8 cellular contexts compared by ENCODE assay signal in the genomic region with DNA sequence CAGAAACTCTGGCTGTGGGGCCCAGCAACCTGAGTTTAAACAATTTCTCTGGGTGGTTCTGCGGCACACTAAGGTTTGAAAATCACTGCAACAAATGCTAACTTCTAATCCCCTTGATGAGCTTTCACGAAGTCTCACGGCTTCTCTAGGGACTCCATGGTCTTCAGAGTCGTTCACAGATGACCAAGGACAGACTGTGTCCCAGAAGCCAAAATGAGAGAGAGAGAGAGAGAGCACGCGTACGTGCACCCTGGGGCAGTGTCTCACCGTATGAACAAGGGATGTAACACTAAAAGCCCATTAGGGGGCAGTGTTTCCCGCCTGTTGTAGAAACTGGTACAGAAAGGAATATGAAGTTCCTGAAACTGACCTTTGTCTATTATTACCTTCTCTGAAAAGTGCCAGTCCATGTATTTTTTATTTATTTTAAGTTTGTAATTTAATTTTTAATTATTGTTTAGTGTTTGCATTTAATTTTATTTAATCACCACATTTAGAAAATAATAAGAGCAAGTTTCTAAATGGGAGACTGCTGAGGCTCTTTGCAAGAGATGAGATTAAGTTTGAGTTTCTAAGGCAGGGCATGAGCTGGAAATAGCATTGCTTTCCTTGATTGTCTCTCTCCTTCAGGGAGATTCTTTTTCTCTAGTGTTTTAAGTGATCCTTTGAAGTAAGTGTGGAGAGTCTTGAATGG. TPM values are rescaled to one million over a fixed set of nuclear protein-coding genes. Genes with fewer than 3 reads are reported as not detected.
DNase-seq lines count a peak whose midpoint lies in the region; ATAC-seq and TF ChIP-seq lines count a peak whose summit lies in the region.

No MANE protein-coding gene starts in this region.

- H3K4me3 ChIP-seq in dorsolateral prefrontal cortex (peak overlapping the region in 51 of 59 donors; percentile 0 to 89 (median 80)), lung (no peak overlapping the region)

- peak overlapping the region; percentile 80 for H3K27ac Mint-ChIP-seq in activated CD4-positive, alpha-beta T cell treated with anti-CD3 and anti-CD28 coated beads, Interleukin-2, amount 10 ng/mL, durations not matched to agents 7 days and 5 days

- WGBS in lung, 2 donors = 16 to 17% methylated on average over 9 of the region's 9 CpGs

- peaks cover 3 to 6% of the 10 kb centered on the region in 2 donors for H3K4me1 ChIP-seq in lung (ENCODE audit: control insufficient read depth in 2 of 2, insufficient read depth in 2 of 2, low read length in 2 of 2)

- no peaks in the 10 kb centered on the region for H3K27me3 Mint-ChIP-seq in activated CD4-positive, alpha-beta T cell treated with anti-CD3 and anti-CD28 coated beads, Interleukin-2, amount 10 ng/mL, durations not matched to agents 7 days and 5 days

- ATAC-seq in GM18520 (IDR thresholded peaks at IDR 0.05; ENCODE audit: unreplicated experiment) (peak; percentile 50), HG03139 (IDR thresholded peaks at IDR 0.05; ENCODE audit: unreplicated experiment) (peak; percentile 48), lung (ENCODE audit: insufficient read depth, low FRiP score) (peak; percentile 49)

- POLR2A ChIA-PET in activated CD4-positive, alpha-beta T cell treated with anti-CD3 and anti-CD28 coated beads, Interleukin-2, amount 10 ng/mL, durations not matched to agents 7 days and 5 days (lab: Charles Lee) = no interaction called here

- peaks cover 2% of the 10 kb centered on the region for H3K36me3 Mint-ChIP-seq in activated CD4-positive, alpha-beta T cell treated with anti-CD3 and anti-CD28 coated beads, Interleukin-2, amount 10 ng/mL, durations not matched to agents 7 days and 5 days (ENCODE audit: low read depth)

- H3K4me1 Mint-ChIP-seq in activated CD4-positive, alpha-beta T cell treated with anti-CD3 and anti-CD28 coated beads, Interleukin-2, amount 10 ng/mL, durations not matched to agents 7 days and 5 days = peaks cover 44% of the 10 kb centered on the region

- CTCF ChIA-PET in activated CD4-positive, alpha-beta T cell treated with anti-CD3 and anti-CD28 coated beads, Interleukin-2, amount 10 ng/mL, durations not matched to agents 7 days and 5 days (lab: Charles Lee) = interaction anchor here (0.9 to 2.2 kb wide), 8 partner anchors 11 to 197 kb away, joined by 3 to 9 read pairs (median 4); partner anchors contain the start of gene DDX47

- peak overlapping the region; percentile 40 for H3K4me3 Mint-ChIP-seq in activated CD4-positive, alpha-beta T cell treated with anti-CD3 and anti-CD28 coated beads, Interleukin-2, amount 10 ng/mL, durations not matched to agents 7 days and 5 days

- TF ChIP-seq CTCF in dorsolateral prefrontal cortex (IDR thresholded peaks at IDR 0.05 in 54 of 56, conservative IDR thresholded peaks at IDR 0.05 in 2 of 56; ENCODE audit: low read depth in 1 of 56, partially characterized antibody in 56 of 56) (peak; percentile 59 to 93 (median 84)), lung (IDR thresholded peaks at IDR 0.05; ENCODE audit: control extremely low read depth, extremely low read depth) (peak; percentile 65)

- no peaks in the 10 kb centered on the region for H3K27me3 ChIP-seq in dorsolateral prefrontal cortex
- H3K27me3 ChIP-seq in lung (ENCODE audit: control insufficient read depth, insufficient read depth) = no peaks in the 10 kb centered on the region

- no peaks in the 10 kb centered on the region for H3K9me3 Mint-ChIP-seq in activated CD4-positive, alpha-beta T cell treated with anti-CD3 and anti-CD28 coated beads, Interleukin-2, amount 10 ng/mL, durations not matched to agents 7 days and 5 days

- intact Hi-C loops in dorsolateral prefrontal cortex (cut with DNase I) = loop anchor here (5.0 kb wide), 2 partner anchors 62 to 72 kb away; partner anchors contain the start of gene CDKN1B (in 1 of the 2)

- no peaks in the 10 kb centered on the region for H3K9me3 ChIP-seq in lung (ENCODE audit: control insufficient read depth in 2 of 2, insufficient read depth in 1 of 2, low read length in 1 of 2)

- H3K27ac ChIP-seq in dorsolateral prefrontal cortex (peak overlapping the region; percentile 11 to 100 (median 97)), lung (ENCODE audit: low read depth in 1 of 2, low read length in 1 of 2) (peak overlapping the region; percentile 20 to 67)

- no peaks in the 10 kb centered on the region for H3K36me3 ChIP-seq in lung (ENCODE audit: control insufficient read depth in 2 of 2, insufficient read depth in 2 of 2, low read length in 2 of 2)

- peak; percentile 54 for DNase-seq in AG08395 (ENCODE audit: low spot score)
- DNase-seq in NCI-H524 treated with DMSO at 0.1 percent for 48 hours (lab: John Stamatoyannopoulos, UW) = peak; percentile 32
- DNase-seq in activated CD4-positive, alpha-beta T cell treated with anti-CD3 and anti-CD28 coated beads, Interleukin-2, amount 10 ng/mL, durations not matched to agents 7 days and 5 days = peak; percentile 76
- peak in 5 of 10 donors; percentile 46 to 72 (median 68) for DNase-seq in dorsolateral prefrontal cortex
- peak; percentile 63 for DNase-seq in lung (ENCODE audit: low spot score)
- DNase-seq in stimulated activated CD8-positive, alpha-beta memory T cell treated with anti-CD3 and anti-CD28 coated beads, Interleukin-4, amount 100 ng/mL, for 24 hours (ENCODE audit: low read depth) = peak; percentile 18

RNA-seq across cellular contexts. Expression of gene APOLD1, which starts 3.4 kb away (rescaled TPM):
- total RNA-seq in activated CD4-positive, alpha-beta T cell treated with anti-CD3 and anti-CD28 coated beads, Interleukin-2, amount 10 ng/mL, durations not matched to agents 7 days and 5 days = 10 to 100 TPM; 14.4 to 15.5 TPM
- total RNA-seq in dorsolateral prefrontal cortex (100 to 1,000 TPM in 1 of 120 experiments, 10 to 100 TPM in 117, 1 to 10 TPM in 2; 8.2 to 102 (median 37.2) TPM), lung (10 to 100 TPM; 19.4 to 22.9 TPM)
- 10 to 100 TPM in 1 of 2 donors, 1 to 10 TPM in 1; 3.1 to 22.2 TPM for polyA plus RNA-seq in lung

RNA-seq across cellular contexts. Expression of gene DDX47, which starts 24.3 kb away (rescaled TPM):
- 10 to 100 TPM; 54.5 to 59.0 TPM for total RNA-seq in activated CD4-positive, alpha-beta T cell treated with anti-CD3 and anti-CD28 coated beads, Interleukin-2, amount 10 ng/mL, durations not matched to agents 7 days and 5 days
- total RNA-seq in dorsolateral prefrontal cortex (10 to 100 TPM; 32.0 to 55.7 (median 42.2) TPM), lung (10 to 100 TPM; 44.5 to 79.2 TPM)
- polyA plus RNA-seq in lung = 10 to 100 TPM; 28.2 to 36.3 TPM
